16 cellular contexts compared by ENCODE assay signal in genomic region chrX:103414561-103414960, GRCh38. TPM values are rescaled to one million over a fixed set of nuclear protein-coding genes. Genes with fewer than 3 reads are reported as not detected.
A peak's percentile ranks its signal among the peaks of the same experiment; 100 is the strongest.
DNase-seq lines count a peak whose midpoint lies in the region; ATAC-seq and TF ChIP-seq lines count a peak whose summit lies in the region.
"Had no signal": no experiment of that assay in that cellular context is flagged by ENCODE, and none has a peak within 500 bp of the region (broad histone marks: within the 10 kb centered on the region; RNA-seq: fewer than 3 reads in every experiment).

No MANE protein-coding gene starts in this region.

- H4K8ac ChIP-seq in IMR-90 (ENCODE audit: low read depth in 2 of 2, low read length in 2 of 2): peak overlapping the region in 1 of 2 experiments; percentile 30; a peak in 1 of 4 replicates

- in situ Hi-C loops in IMR-90 (cut with MboI; ENCODE audit: low sequenced_read_pairs): no loop called here

- H4K5ac ChIP-seq in IMR-90 (ENCODE audit: low read depth, low read length): 0 out of 2 replicates have a peak overlapping the region, but pooled peaks have one; percentile 54

- no peak for TF ChIP-seq RAD21 in IMR-90 (IDR thresholded peaks at IDR 0.05; ENCODE audit: low read length)

- 73% methylated on average over 2 of the region's 7 CpGs; no CpG with 5 or more reads in 1 of the 2 experiments for WGBS in IMR-90 (ENCODE audit: extremely low coverage in 2 of 2, insufficient read length in 1 of 2), 2 experiments

- BruUV-seq in IMR-90 (replicated peaks; lab: Mats Ljungman, UMichigan): no TSS peak

- H3K27ac ChIP-seq in IMR-90 (ENCODE audit: insufficient read depth, low read length): no peak overlapping the region
- peak overlapping the region; percentile 70 for H3K27ac ChIP-seq in angular gyrus (ENCODE audit: low read depth, low read length)
- peak overlapping the region; percentile 25 for H3K27ac ChIP-seq in temporal lobe (ENCODE audit: low read depth, low read length)
- H3K27ac ChIP-seq: C4-2B had no signal

- DNase-seq in DMS79 (lab: John Stamatoyannopoulos, UW): peak; percentile 75
- no peak for DNase-seq in IMR-90
- DNase-seq in GM20000 (ENCODE audit: low spot score): no peak
- no peak for DNase-seq in ecto neural progenitor cell (ENCODE audit: low spot score)
- DNase-seq: BE2C; CD4-positive, alpha-beta memory T cell; COR-L47; DMS53; GOT3; H9 had no signal

- no peak for TF ChIP-seq POLR2A in IMR-90 (IDR thresholded peaks at IDR 0.05; ENCODE audit: low read depth, low read length)

- 0 out of 2 replicates have a peak overlapping the region, but pooled peaks have one; percentile 28 for H2BK120ac ChIP-seq in IMR-90 (ENCODE audit: low read depth, low read length)

- H3K56ac ChIP-seq in IMR-90 (ENCODE audit: extremely low read depth, insufficient read depth, low read length): no peak overlapping the region

- ATAC-seq in IMR-90 (ENCODE audit: low read depth): no peak
- no peak for ATAC-seq in HG03097 (IDR thresholded peaks at IDR 0.05; ENCODE audit: low FRiP score, unreplicated experiment)
- ATAC-seq: GM12878, HepG2 had no signal

- H3K27me3 ChIP-seq in IMR-90 (ENCODE audit: control insufficient read depth, insufficient read depth, low read length): no peaks in the 10 kb centered on the region
- H3K27me3 ChIP-seq: BE2C had no signal

- H2AK9ac ChIP-seq in IMR-90 (replicated peaks; ENCODE audit: low read depth, low read length, poor library complexity): no peak overlapping the region

- CTCF ChIA-PET in IMR-90 (lab: Yijun Ruan, JAX): no interaction called here

- H2BK20ac ChIP-seq in IMR-90 (ENCODE audit: low read depth, low read length): no peak overlapping the region

- H3K79me1 ChIP-seq in IMR-90 (ENCODE audit: low read depth in 1 of 2, low read length in 2 of 2): peaks cover 0 to 3% of the 10 kb centered on the region in 2 experiments; a peak in 1 of 4 replicates

- H2AK5ac ChIP-seq in IMR-90 (ENCODE audit: low read depth, low read length): no peak overlapping the region; the same call in 1 of the 2 replicates

- H3K14ac ChIP-seq in IMR-90 (replicated peaks; ENCODE audit: low read depth, low read length): 0 out of 2 replicates have a peak overlapping the region, but pooled peaks have one; percentile 24

- peak overlapping the region; percentile 57 for H2BK5ac ChIP-seq in IMR-90 (ENCODE audit: low read depth, low read length, poor library complexity, severe bottlenecking)

- H3K4me1 ChIP-seq in IMR-90 (ENCODE audit: control insufficient read depth, insufficient read depth, low read length): peaks cover 4% of the 10 kb centered on the region
- H3K4me1 ChIP-seq: BE2C had no signal

- H4K20me1 ChIP-seq in IMR-90 (ENCODE audit: insufficient read depth, low read length): no peaks in the 10 kb centered on the region; the same call in 1 of the 2 replicates

- H3K23ac ChIP-seq in IMR-90 (ENCODE audit: low read depth, low read length): no peak overlapping the region

- H3K4ac ChIP-seq in IMR-90 (ENCODE audit: low read depth, low read length): no peak overlapping the region

- H3K4me2 ChIP-seq in IMR-90 (ENCODE audit: low read depth, low read length): no peak overlapping the region

- H3K9me1 ChIP-seq in IMR-90 (ENCODE audit: insufficient read depth, low read length): no peaks in the 10 kb centered on the region

- H3K9me3 ChIP-seq in IMR-90 (ENCODE audit: control insufficient read depth, insufficient read depth, low read length): no peaks in the 10 kb centered on the region
- H3K9me3 ChIP-seq: BE2C had no signal

- TF ChIP-seq CTCF in IMR-90 (conservative IDR thresholded peaks at IDR 0.05; ENCODE audit: low read depth, low read length) (no peak), GM20000 (IDR thresholded peaks at IDR 0.05; ENCODE audit: extremely low read depth, missing control alignments) (no peak)

- peak overlapping the region; percentile 74 for H2AFZ ChIP-seq in IMR-90 (replicated peaks; ENCODE audit: low read length, poor library complexity)

- H3K9ac ChIP-seq in IMR-90 (ENCODE audit: low read depth, low read length): no peak overlapping the region

- H3K4me3 ChIP-seq in IMR-90 (ENCODE audit: insufficient read depth, low read depth, low read length): no peak overlapping the region
- H3K4me3 ChIP-seq: GM12878 had no signal

- H3K18ac ChIP-seq in IMR-90 (ENCODE audit: low read depth, low read length): 0 out of 2 replicates have a peak overlapping the region, but pooled peaks have one; percentile 24

- POLR2A ChIA-PET in IMR-90 (lab: Charles Lee; ENCODE audit: unreplicated experiment): no interaction called here

- H4K91ac ChIP-seq in IMR-90 (ENCODE audit: insufficient read depth, low read depth, low read length): no peak overlapping the region

- intact Hi-C loops in IMR-90 (cut with micrococcal nuclease): no loop called here

- no peaks in the 10 kb centered on the region for H3K36me3 ChIP-seq in IMR-90 (ENCODE audit: control insufficient read depth, insufficient read depth, low read length)
- H3K36me3 ChIP-seq: BE2C had no signal

- dilution Hi-C loops in IMR-90 (cut with HindIII; ENCODE audit: low sequenced_read_pairs, unreplicated experiment): no loop called here

- no peak overlapping the region for H2BK15ac ChIP-seq in IMR-90 (ENCODE audit: low read depth, low read length)

TF ChIP-seq in IMR-90, 13 proteins besides CTCF, POLR2A, EP300 and RAD21:
- TF ChIP-seq RFX5 (IDR thresholded peaks at IDR 0.05; ENCODE audit: low read depth, low read length) (no peak), MAZ (IDR thresholded peaks at IDR 0.05; ENCODE audit: borderline replicate concordance, low read depth, low read length) (no peak)

RNA-seq across cellular contexts. Expression of gene BEX3, which starts 38.2 kb away (rescaled TPM):
- total RNA-seq in IMR-90 (2012; rRNA removed) (114 and 332 TPM in 2 replicates), temporal lobe (182 TPM)
- polyA plus RNA-seq in IMR-90 (2012; rRNA removed): 408 and 409 TPM in 2 replicates
- 256 and 272 TPM in 2 replicates for polyA plus RNA-seq in IMR-90 (2012; cell fraction: cytosol; rRNA removed)
- polyA plus RNA-seq in IMR-90 (2012; cell fraction: nucleus; rRNA removed; ENCODE audit: low replicate concordance): 51.3 and 191 TPM in 2 replicates

RNA-seq across cellular contexts. Expression of gene TCEAL9, which starts 58.3 kb away (rescaled TPM):
- total RNA-seq in IMR-90 (2012; rRNA removed) (20.3 and 94.4 TPM in 2 replicates), temporal lobe (30.7 TPM)
- polyA plus RNA-seq in IMR-90 (2012; rRNA removed): 88.8 and 111 TPM in 2 replicates
- 7.4 and 10.4 TPM in 2 replicates for polyA plus RNA-seq in IMR-90 (2012; cell fraction: cytosol; rRNA removed)
- 13.1 and 58.1 TPM in 2 replicates for polyA plus RNA-seq in IMR-90 (2012; cell fraction: nucleus; rRNA removed; ENCODE audit: low replicate concordance)
